In the genomic region with DNA sequence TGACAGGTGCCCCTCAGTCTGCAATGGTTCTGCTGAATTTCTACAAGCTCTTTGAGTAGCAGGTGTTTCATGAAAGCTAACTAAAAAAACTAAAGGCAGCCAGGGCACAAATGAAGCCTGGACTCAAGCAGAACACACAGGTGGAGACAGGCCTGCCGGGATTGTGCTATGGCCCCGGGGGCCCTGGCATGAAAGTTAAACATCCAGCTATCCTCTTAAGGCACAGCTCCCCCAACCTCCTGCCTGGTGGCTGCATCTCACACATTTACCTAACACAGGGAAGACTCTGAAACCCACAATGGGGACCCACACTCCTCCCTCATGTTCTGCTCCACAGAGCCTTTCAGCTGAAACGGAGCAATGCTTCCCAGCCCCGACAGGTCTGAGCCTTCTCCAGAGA, we compare ENCODE assay signal across 37 cellular contexts.
"Had no signal": no experiment of that assay in that cellular context is flagged by ENCODE, and none has a peak within 500 bp of the region (broad histone marks: within the 10 kb centered on the region; RNA-seq: fewer than 3 reads in every experiment).

No MANE protein-coding gene starts in this region.

- ATAC-seq: PC-3, SK-N-SH treated with all-trans-retinoic acid at 6 μM for 48 hours had no signal

- H3K27ac Mint-ChIP-seq: activated CD4-positive, alpha-beta memory T cell treated with anti-CD3 and anti-CD28 coated beads, Interleukin-2, amount 10 ng/mL, durations not matched to agents 7 days and 5 days; activated naive CD4-positive, alpha-beta T cell treated with anti-CD3 and anti-CD28 coated beads, Interleukin-2, amount 50 U/mL, for 24 hours; activated naive CD8-positive, alpha-beta T cell treated with anti-CD3 and anti-CD28 coated beads, Interleukin-2, amount 10 ng/mL, durations not matched to agents 7 days and 5 days; activated T-helper 2 cell treated with anti-CD3 and anti-CD28 coated beads, Interferon-gamma antibody, Interleukin-2, Interleukin-4, amounts not matched to agents 10 μg/mL and 5 μg/mL and 100 μg/mL, durations not matched to agents 14 hours and 24 hours and 36 hours had no signal

- H3K4me3 Mint-ChIP-seq: activated CD4-positive, alpha-beta memory T cell treated with anti-CD3 and anti-CD28 coated beads, Interleukin-2, amount 10 ng/mL, durations not matched to agents 7 days and 5 days; activated naive CD4-positive, alpha-beta T cell treated with anti-CD3 and anti-CD28 coated beads, Interleukin-2, amount 50 U/mL, for 24 hours; activated naive CD8-positive, alpha-beta T cell treated with anti-CD3 and anti-CD28 coated beads, Interleukin-2, amount 10 ng/mL, durations not matched to agents 7 days and 5 days had no signal

- H3K9me3 ChIP-seq: ascending aorta, MG63, Peyer's patch had no signal

- H3K27ac ChIP-seq: ascending aorta, cardiac muscle cell, Peyer's patch, WERI-Rb-1 had no signal

- H3K27me3 ChIP-seq: ascending aorta, cardiac muscle cell, MG63, Peyer's patch had no signal

- H3K27me3 Mint-ChIP-seq: activated CD4-positive, alpha-beta memory T cell treated with anti-CD3 and anti-CD28 coated beads, Interleukin-2, amount 10 ng/mL, durations not matched to agents 7 days and 5 days; activated naive CD4-positive, alpha-beta T cell treated with anti-CD3 and anti-CD28 coated beads, Interleukin-2, amount 50 U/mL, for 24 hours; activated naive CD8-positive, alpha-beta T cell treated with anti-CD3 and anti-CD28 coated beads, Interleukin-2, amount 10 ng/mL, durations not matched to agents 7 days and 5 days had no signal

- H3K4me1 ChIP-seq: ascending aorta, Peyer's patch had no signal

- H3K4me3 ChIP-seq: ascending aorta, cardiac muscle cell, MG63, Peyer's patch had no signal

- H3K9me3 Mint-ChIP-seq: activated CD4-positive, alpha-beta memory T cell treated with anti-CD3 and anti-CD28 coated beads, Interleukin-2, amount 10 ng/mL, durations not matched to agents 7 days and 5 days; activated naive CD4-positive, alpha-beta T cell treated with anti-CD3 and anti-CD28 coated beads, Interleukin-2, amount 50 U/mL, for 24 hours; activated naive CD8-positive, alpha-beta T cell treated with anti-CD3 and anti-CD28 coated beads, Interleukin-2, amount 10 ng/mL, durations not matched to agents 7 days and 5 days; activated T-helper 2 cell treated with anti-CD3 and anti-CD28 coated beads, Interferon-gamma antibody, Interleukin-2, Interleukin-4, amounts not matched to agents 10 μg/mL and 5 μg/mL and 100 μg/mL, durations not matched to agents 14 hours and 24 hours and 36 hours had no signal

- DNase-seq: activated CD4-positive, alpha-beta memory T cell treated with anti-CD3 and anti-CD28 coated beads, Interleukin-2, amount 10 ng/mL, durations not matched to agents 7 days and 5 days; activated CD4-positive, alpha-beta T cell treated with anti-CD3 and anti-CD28 coated beads for 1 hour; activated CD4-positive, alpha-beta T cell treated with anti-CD3 and anti-CD28 coated beads for 48 hours; activated CD4-positive, CD25-positive, alpha-beta regulatory T cell; activated CD8-positive, alpha-beta memory T cell treated with anti-CD3 and anti-CD28 coated beads, Interleukin-2, amount 50 U/mL, for 4 hours; activated gamma-delta T cell; activated naive CD4-positive, alpha-beta T cell treated with Interleukin-2 at 50 U/mL for 16 hours; activated naive CD8-positive, alpha-beta T cell treated with anti-CD3 and anti-CD28 coated beads, Interleukin-2, amount 10 ng/mL, durations not matched to agents 7 days and 5 days; amygdala; Kasumi-1; KG1; MG63; NCI-H1048; NCI-H1105 treated with DMSO at 0.1 percent for 48 hours; NCI-H1436; NCI-H1694; NCI-H1930; NCI-H2081 treated with DMSO at 0.1 percent for 48 hours; NCI-H226; NCI-H446 treated with DMSO at 0.1 percent for 48 hours; NCI-H524; NCI-H69; NCI-H82; NK-92 treated with Interleukin-12 subunit alpha and Interleukin-12 subunit beta, amount 100 ng/mL, for 24 hours; PC-3; Peyer's patch; RPMI8226; SHP77 treated with DMSO at 0.1 percent for 48 hours; SW 1271; T-helper 1 cell; T1000; WERI-Rb-1 had no signal

- H3K4me1 Mint-ChIP-seq: activated CD4-positive, alpha-beta memory T cell treated with anti-CD3 and anti-CD28 coated beads, Interleukin-2, amount 10 ng/mL, durations not matched to agents 7 days and 5 days; activated naive CD8-positive, alpha-beta T cell treated with anti-CD3 and anti-CD28 coated beads, Interleukin-2, amount 10 ng/mL, durations not matched to agents 7 days and 5 days had no signal

- H3K36me3 ChIP-seq: cardiac muscle cell had no signal
